Comparison of ENCODE assay signal across 9 cellular contexts in genomic region chr10:5583525-5584175, GRCh38. TPM values are rescaled to one million over a fixed set of nuclear protein-coding genes. Genes with fewer than 3 reads are reported as not detected.
DNase-seq lines count a peak whose midpoint lies in the region; ATAC-seq, FAIRE-seq and TF ChIP-seq lines count a peak whose summit lies in the region.
"Had no signal": no experiment of that assay in that cellular context is flagged by ENCODE, and none has a peak within 500 bp of the region (broad histone marks: within the 10 kb centered on the region; RNA-seq: fewer than 3 reads in every experiment).

No MANE protein-coding gene starts in this region.

- no peaks in the 10 kb centered on the region for H4K20me1 ChIP-seq in DOHH2 (ENCODE audit: control insufficient read depth, insufficient read depth, low read depth, low read length)

- TF ChIP-seq CTCF in DOHH2 (IDR thresholded peaks at IDR 0.05; ENCODE audit: low read depth, low read length, poor library complexity, severe bottlenecking) = no peak
- TF ChIP-seq CTCF in esophagus muscularis mucosa (IDR thresholded peaks at IDR 0.05) = no peak

- H3K4me1 ChIP-seq in DOHH2 (ENCODE audit: control insufficient read depth, low read length) (peaks cover 35% of the 10 kb centered on the region), esophagus muscularis mucosa (peaks cover 35 to 56% (median 47%) of the 10 kb centered on the region in 4 donors), small intestine (ENCODE audit: control insufficient read depth in 2 of 2, insufficient read depth in 1 of 2, low read depth in 1 of 2, low read length in 1 of 2) (peaks cover 0 to 2% of the 10 kb centered on the region in 2 donors)

- H3K9me3 ChIP-seq in DOHH2 (ENCODE audit: control insufficient read depth, insufficient read depth, low read length) (peaks cover 6% of the 10 kb centered on the region; the same call in 1 of the 2 replicates), esophagus muscularis mucosa (peaks cover 0 to 17% (median 1%) of the 10 kb centered on the region in 4 donors), small intestine (ENCODE audit: control insufficient read depth, low read depth) (no peaks in the 10 kb centered on the region)

- no peaks in the 10 kb centered on the region for H3K9me2 ChIP-seq in DOHH2 (replicated peaks; ENCODE audit: control insufficient read depth, low read length)

- H3F3A ChIP-seq in DOHH2 (ENCODE audit: control insufficient read depth, insufficient read depth) = peaks cover 10% of the 10 kb centered on the region; the same call in 1 of the 2 replicates

- H3K27me3 ChIP-seq in DOHH2 (ENCODE audit: control insufficient read depth, low read length) (peaks cover 24% of the 10 kb centered on the region), esophagus muscularis mucosa (no peaks in the 10 kb centered on the region), small intestine (ENCODE audit: control insufficient read depth in 2 of 2, insufficient read depth in 2 of 2, low read length in 2 of 2) (no peaks in the 10 kb centered on the region)

- no peaks in the 10 kb centered on the region for H3K79me2 ChIP-seq in DOHH2 (ENCODE audit: control insufficient read depth, low read length)

- WGBS in esophagus muscularis mucosa = 28% methylated on average over 17 of the region's 18 CpGs
- WGBS in small intestine, 3 donors = 32 to 50% (median 36%) methylated on average over 17 to 18 of the region's 18 CpGs

- FAIRE-seq in small intestine (lab: Jason Lieb, UNC) = no peak

- no peak overlapping the region for H3K27ac ChIP-seq in DOHH2 (ENCODE audit: low read depth, low read length)
- H3K27ac ChIP-seq in esophagus muscularis mucosa (replicated peaks in 1 of 4) = peak overlapping the region in 3 of 4 donors; percentile 44 to 55 (median 53)
- no peak overlapping the region for H3K27ac ChIP-seq in small intestine (ENCODE audit: low read depth in 1 of 2, low read length in 1 of 2)

- ATAC-seq in HG02884 (IDR thresholded peaks at IDR 0.05; ENCODE audit: unreplicated experiment) (peak; percentile 29), sciatic nerve (peak; percentile 60), HG03097 (IDR thresholded peaks at IDR 0.05; ENCODE audit: low FRiP score, unreplicated experiment) (no peak)

- intact Hi-C loops in esophagus muscularis mucosa (cut with DNase I) = no loop called here
- intact Hi-C loops in sciatic nerve (cut with DNase I) = no loop called here

- H3K36me3 ChIP-seq in DOHH2 (ENCODE audit: control insufficient read depth, low read length) (no peaks in the 10 kb centered on the region), esophagus muscularis mucosa (no peaks in the 10 kb centered on the region), small intestine (ENCODE audit: control insufficient read depth in 2 of 2, insufficient read depth in 2 of 2, low read length in 2 of 2) (no peaks in the 10 kb centered on the region)

- TF ChIP-seq POLR2A in esophagus muscularis mucosa (IDR thresholded peaks at IDR 0.05; ENCODE audit: low read depth) = no peak

- DNase-seq in NCI-H2227 (lab: John Stamatoyannopoulos, UW; ENCODE audit: unreplicated experiment) (peak; percentile 79), esophagus muscularis mucosa (ENCODE audit: extremely low spot score) (no peak), sciatic nerve (ENCODE audit: low spot score) (no peak), small intestine (no peak)
- DNase-seq in stimulated activated naive CD4-positive, alpha-beta T cell (lab: John Stamatoyannopoulos, UW) = no peak

- no peak for TF ChIP-seq EP300 in esophagus muscularis mucosa (IDR thresholded peaks at IDR 0.05)

- H3K4me3 ChIP-seq in DOHH2 (ENCODE audit: low read length) (no peak overlapping the region), esophagus muscularis mucosa (peak overlapping the region in 1 of 4 donors; percentile 2), small intestine (ENCODE audit: low read depth in 1 of 2, low read length in 2 of 2) (no peak overlapping the region)

- peak overlapping the region; percentile 48 for H3K4me2 ChIP-seq in DOHH2 (ENCODE audit: low read length)

RNA-seq across cellular contexts. Expression of gene CALML3, which starts 58.9 kb away (rescaled TPM):
- not detected for total RNA-seq in esophagus muscularis mucosa
- not detected for total RNA-seq in sciatic nerve
- under 1 TPM in 2 of 3 donors, not detected in 1; 0.07 to 0.27 TPM for polyA plus RNA-seq in small intestine
- total RNA-seq: skeletal muscle tissue had no signal

Comparison
In these comparisons a context has a peak if more than half of its experiments do, and no peak if none do; other contexts are left out.
1. H3K27ac ChIP-seq: peak in esophagus muscularis mucosa (3 of 4); none in DOHH2 (single experiment) and small intestine (0 of 2).